In the genomic region with DNA sequence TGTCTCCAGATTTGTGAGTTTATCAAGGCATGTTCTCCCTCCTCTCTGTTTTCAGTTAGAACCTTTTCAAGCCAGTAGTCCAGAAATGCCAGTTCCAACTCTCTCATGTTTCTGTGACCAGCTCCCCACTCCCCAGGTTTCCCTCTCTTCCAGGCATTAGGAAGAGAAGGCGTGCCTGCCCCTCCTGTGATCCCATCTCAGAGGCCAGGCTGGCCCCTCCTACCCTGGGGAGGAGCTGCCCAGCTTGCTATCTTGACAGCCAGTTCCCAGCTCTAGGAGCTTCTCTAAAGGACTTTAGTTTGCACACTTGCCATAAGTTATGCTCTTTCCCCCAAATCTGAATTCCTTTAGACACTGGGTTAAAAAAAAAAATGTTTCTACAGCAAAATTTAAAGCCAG, we compare ENCODE assay signal across 1 cellular context.
TF ChIP-seq lines count a peak whose summit lies in the region.

No MANE protein-coding gene starts in this region.

TF ChIP-seq in HCT116, 20 proteins besides CTCF, POLR2A, EP300 and RAD21:
- TF ChIP-seq YY1 (IDR thresholded peaks at IDR 0.05; ENCODE audit: extremely low read depth, insufficient replicate concordance, low read depth, low read length) (no peak), EZH2 (IDR thresholded peaks at IDR 0.05) (no peak), EZH2phosphoT487 (IDR thresholded peaks at IDR 0.05; ENCODE audit: borderline replicate concordance) (no peak), SP1 (IDR thresholded peaks at IDR 0.05; ENCODE audit: low read depth) (no peak), JUND (IDR thresholded peaks at IDR 0.05) (no peak), TCF7L2 (IDR thresholded peaks at IDR 0.05; ENCODE audit: borderline replicate concordance, extremely low read depth, insufficient read depth, insufficient read length) (no peak), ZFX (IDR thresholded peaks at IDR 0.05) (no peak), CBX3 (IDR thresholded peaks at IDR 0.05; ENCODE audit: low read depth) (no peak), ELF1 (IDR thresholded peaks at IDR 0.05; ENCODE audit: borderline replicate concordance, low read depth) (no peak), SIN3A (IDR thresholded peaks at IDR 0.05; ENCODE audit: low read depth) (no peak), ZNF274 (IDR thresholded peaks at IDR 0.05; ENCODE audit: low read depth, low read length) (no peak), POLR2AphosphoS5 (IDR thresholded peaks at IDR 0.05; ENCODE audit: low read depth, low read length) (no peak), EGR1 (IDR thresholded peaks at IDR 0.05; ENCODE audit: low read depth) (no peak), SRF (IDR thresholded peaks at IDR 0.05; ENCODE audit: low read depth) (no peak), CEBPB (IDR thresholded peaks at IDR 0.05; ENCODE audit: low read depth) (no peak), FOSL1 (IDR thresholded peaks at IDR 0.05; ENCODE audit: low read depth) (no peak)
- TF ChIP-seq, protein P1, sequence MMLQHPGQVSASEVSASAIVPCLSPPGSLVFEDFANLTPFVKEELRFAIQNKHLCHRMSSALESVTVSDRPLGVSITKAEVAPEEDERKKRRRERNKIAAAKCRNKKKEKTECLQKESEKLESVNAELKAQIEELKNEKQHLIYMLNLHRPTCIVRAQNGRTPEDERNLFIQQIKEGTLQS (IDR thresholded peaks at IDR 0.05): no peak
- TF ChIP-seq, protein P2, sequence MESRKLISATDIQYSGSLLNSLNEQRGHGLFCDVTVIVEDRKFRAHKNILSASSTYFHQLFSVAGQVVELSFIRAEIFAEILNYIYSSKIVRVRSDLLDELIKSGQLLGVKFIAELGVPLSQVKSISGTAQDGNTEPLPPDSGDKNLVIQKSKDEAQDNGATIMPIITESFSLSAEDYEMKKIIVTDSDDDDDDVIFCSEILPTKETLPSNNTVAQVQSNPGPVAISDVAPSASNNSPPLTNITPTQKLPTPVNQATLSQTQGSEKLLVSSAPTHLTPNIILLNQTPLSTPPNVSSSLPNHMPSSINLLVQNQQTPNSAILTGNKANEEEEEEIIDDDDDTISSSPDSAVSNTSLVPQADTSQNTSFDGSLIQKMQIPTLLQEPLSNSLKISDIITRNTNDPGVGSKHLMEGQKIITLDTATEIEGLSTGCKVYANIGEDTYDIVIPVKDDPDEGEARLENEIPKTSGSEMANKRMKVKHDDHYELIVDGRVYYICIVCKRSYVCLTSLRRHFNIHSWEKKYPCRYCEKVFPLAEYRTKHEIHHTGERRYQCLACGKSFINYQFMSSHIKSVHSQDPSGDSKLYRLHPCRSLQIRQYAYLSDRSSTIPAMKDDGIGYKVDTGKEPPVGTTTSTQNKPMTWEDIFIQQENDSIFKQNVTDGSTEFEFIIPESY (IDR thresholded peaks at IDR 0.05; ENCODE audit: extremely low read depth, insufficient replicate concordance, low read length): no peak
- TF ChIP-seq, protein P3, sequence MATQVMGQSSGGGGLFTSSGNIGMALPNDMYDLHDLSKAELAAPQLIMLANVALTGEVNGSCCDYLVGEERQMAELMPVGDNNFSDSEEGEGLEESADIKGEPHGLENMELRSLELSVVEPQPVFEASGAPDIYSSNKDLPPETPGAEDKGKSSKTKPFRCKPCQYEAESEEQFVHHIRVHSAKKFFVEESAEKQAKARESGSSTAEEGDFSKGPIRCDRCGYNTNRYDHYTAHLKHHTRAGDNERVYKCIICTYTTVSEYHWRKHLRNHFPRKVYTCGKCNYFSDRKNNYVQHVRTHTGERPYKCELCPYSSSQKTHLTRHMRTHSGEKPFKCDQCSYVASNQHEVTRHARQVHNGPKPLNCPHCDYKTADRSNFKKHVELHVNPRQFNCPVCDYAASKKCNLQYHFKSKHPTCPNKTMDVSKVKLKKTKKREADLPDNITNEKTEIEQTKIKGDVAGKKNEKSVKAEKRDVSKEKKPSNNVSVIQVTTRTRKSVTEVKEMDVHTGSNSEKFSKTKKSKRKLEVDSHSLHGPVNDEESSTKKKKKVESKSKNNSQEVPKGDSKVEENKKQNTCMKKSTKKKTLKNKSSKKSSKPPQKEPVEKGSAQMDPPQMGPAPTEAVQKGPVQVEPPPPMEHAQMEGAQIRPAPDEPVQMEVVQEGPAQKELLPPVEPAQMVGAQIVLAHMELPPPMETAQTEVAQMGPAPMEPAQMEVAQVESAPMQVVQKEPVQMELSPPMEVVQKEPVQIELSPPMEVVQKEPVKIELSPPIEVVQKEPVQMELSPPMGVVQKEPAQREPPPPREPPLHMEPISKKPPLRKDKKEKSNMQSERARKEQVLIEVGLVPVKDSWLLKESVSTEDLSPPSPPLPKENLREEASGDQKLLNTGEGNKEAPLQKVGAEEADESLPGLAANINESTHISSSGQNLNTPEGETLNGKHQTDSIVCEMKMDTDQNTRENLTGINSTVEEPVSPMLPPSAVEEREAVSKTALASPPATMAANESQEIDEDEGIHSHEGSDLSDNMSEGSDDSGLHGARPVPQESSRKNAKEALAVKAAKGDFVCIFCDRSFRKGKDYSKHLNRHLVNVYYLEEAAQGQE (IDR thresholded peaks at IDR 0.05; ENCODE audit: low read depth): no peak
- TF ChIP-seq, protein P4, sequence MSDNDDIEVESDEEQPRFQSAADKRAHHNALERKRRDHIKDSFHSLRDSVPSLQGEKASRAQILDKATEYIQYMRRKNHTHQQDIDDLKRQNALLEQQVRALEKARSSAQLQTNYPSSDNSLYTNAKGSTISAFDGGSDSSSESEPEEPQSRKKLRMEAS (IDR thresholded peaks at IDR 0.05): no peak
TF ChIP-seq in HCT116: peak in this region for 0.
